In genomic region chr5:44396312-44396711, GRCh38 we compare ENCODE assay signal across 29 cellular contexts. TPM values are rescaled to one million over a fixed set of nuclear protein-coding genes. Genes with fewer than 3 reads are reported as not detected.
"Had no signal": no experiment of that assay in that cellular context is flagged by ENCODE, and none has a peak within 500 bp of the region (broad histone marks: within the 10 kb centered on the region; RNA-seq: fewer than 3 reads in every experiment).

No MANE protein-coding gene starts in this region.

- H3K9me3 ChIP-seq: neutrophil, psoas muscle, right lobe of liver, sigmoid colon, stomach, thoracic aorta, thyroid gland, tibial nerve, upper lobe of left lung, uterus had no signal

- H2AFZ ChIP-seq: neural progenitor cell, parathyroid adenoma had no signal

- H3K27me3 ChIP-seq: right lobe of liver, sigmoid colon, stomach, thyroid gland, tibial nerve, upper lobe of left lung, uterus had no signal

- DNase-seq: naive thymus-derived CD4-positive, alpha-beta T cell; natural killer cell; nucleus accumbens; posterior cingulate gyrus; psoas muscle; right cardiac atrium; right lobe of liver; sigmoid colon; small intestine; stimulated activated CD4-positive, alpha-beta T cell treated with anti-CD3 and anti-CD28 coated beads, Interleukin-15, amount 100 ng/mL, for 24 hours; stimulated activated CD4-positive, alpha-beta T cell treated with anti-CD3 and anti-CD28 coated beads, Interleukin-2, amount 100 ng/mL, for 24 hours; stimulated activated CD4-positive, alpha-beta T cell treated with anti-CD3 and anti-CD28 coated beads, Interleukin-2, amount 100 ng/mL, for 48 hours; stimulated activated CD4-positive, alpha-beta T cell treated with anti-CD3 and anti-CD28 coated beads, Interleukin-4, amount 100 ng/mL, for 24 hours; stimulated activated naive B cell treated with anti-CD40 and anti-IgM and Interleukin-4, amounts not matched to agents 10 μg/mL and 1 μg/mL and 100 μg/mL, for 72 hours; stimulated activated naive CD4-positive, alpha-beta T cell treated with Interleukin-2 at 50 U/mL for 16 hours; stomach; thyroid gland; trophoblast cell; upper lobe of left lung; uterus had no signal

- H3K36me3 ChIP-seq: neural progenitor cell, neutrophil, right lobe of liver, sigmoid colon, stomach, thoracic aorta, thyroid gland, tibial nerve, upper lobe of left lung, uterus had no signal

- H3K4me2 ChIP-seq: neural progenitor cell had no signal

- H3K9ac ChIP-seq: neural progenitor cell, parathyroid adenoma had no signal

- H3K27ac ChIP-seq: neural progenitor cell, neutrophil, parathyroid adenoma, psoas muscle, right lobe of liver, sigmoid colon, stomach, thoracic aorta, thyroid gland, tibial nerve, upper lobe of left lung, uterus had no signal

- H3K4me3 ChIP-seq: neural progenitor cell, psoas muscle, right lobe of liver, sigmoid colon, stomach, thoracic aorta, thyroid gland, tibial nerve, upper lobe of left lung, uterus had no signal

- H3K4me1 ChIP-seq: parathyroid adenoma, psoas muscle, right lobe of liver, sigmoid colon, stomach, thyroid gland, tibial nerve, upper lobe of left lung, uterus had no signal

- ATAC-seq: naive thymus-derived CD4-positive, alpha-beta T cell; natural killer cell; psoas muscle; right cardiac atrium; right lobe of liver; stimulated activated effector memory CD8-positive, alpha-beta T cell treated with anti-CD3 and anti-CD28 coated beads, Interleukin-12 subunit alpha, Interleukin-12 subunit beta, amount 100 ng/mL, for 72 hours; stimulated activated naive B cell treated with anti-CD40 and anti-IgM and Interleukin-4, amounts not matched to agents 10 μg/mL and 1 μg/mL and 100 μg/mL, for 72 hours had no signal

RNA-seq across cellular contexts. Expression of gene FGF10, which starts 7.1 kb away (rescaled TPM):
- total RNA-seq: naive thymus-derived CD4-positive, alpha-beta T cell; natural killer cell; osteocyte; renal cortical epithelial cell had no signal
- polyA plus RNA-seq: naive thymus-derived CD4-positive, alpha-beta T cell; neural cell had no signal
